1 cellular context compared by ENCODE assay signal in the genomic region with DNA sequence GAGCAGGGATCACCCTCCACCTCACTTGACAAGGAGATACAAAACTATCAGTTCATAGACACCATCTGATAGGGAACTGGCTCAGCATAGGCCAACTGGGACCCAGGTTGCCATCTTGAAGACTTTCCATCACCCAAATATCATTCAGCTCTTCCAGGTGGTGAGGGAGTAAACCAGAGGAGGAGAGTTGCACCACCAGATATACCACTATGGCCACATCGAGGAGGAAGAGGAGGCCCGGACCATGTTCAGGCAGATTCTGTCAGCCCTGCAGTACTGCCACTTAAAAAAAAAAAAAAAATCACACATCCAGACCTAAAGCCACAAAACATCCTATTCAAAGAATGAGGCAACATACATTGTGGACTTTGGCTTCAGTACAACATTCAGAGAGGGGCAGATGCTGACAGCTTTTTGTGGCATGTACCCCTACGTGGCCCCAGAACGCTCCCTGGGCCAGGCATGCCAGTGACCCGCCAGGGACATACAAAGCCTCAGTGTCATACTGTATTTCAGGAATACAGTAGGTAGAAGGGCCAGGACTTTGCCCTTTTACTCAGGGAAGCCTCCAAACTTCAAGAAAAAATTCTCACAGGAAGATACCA.
TF ChIP-seq lines count a peak whose summit lies in the region.

No MANE protein-coding gene starts in this region.

TF ChIP-seq in HepG2, 621 proteins besides CTCF, POLR2A, EP300 and RAD21 (continued from another document and continues in another):
- TF ChIP-seq, protein P1, sequence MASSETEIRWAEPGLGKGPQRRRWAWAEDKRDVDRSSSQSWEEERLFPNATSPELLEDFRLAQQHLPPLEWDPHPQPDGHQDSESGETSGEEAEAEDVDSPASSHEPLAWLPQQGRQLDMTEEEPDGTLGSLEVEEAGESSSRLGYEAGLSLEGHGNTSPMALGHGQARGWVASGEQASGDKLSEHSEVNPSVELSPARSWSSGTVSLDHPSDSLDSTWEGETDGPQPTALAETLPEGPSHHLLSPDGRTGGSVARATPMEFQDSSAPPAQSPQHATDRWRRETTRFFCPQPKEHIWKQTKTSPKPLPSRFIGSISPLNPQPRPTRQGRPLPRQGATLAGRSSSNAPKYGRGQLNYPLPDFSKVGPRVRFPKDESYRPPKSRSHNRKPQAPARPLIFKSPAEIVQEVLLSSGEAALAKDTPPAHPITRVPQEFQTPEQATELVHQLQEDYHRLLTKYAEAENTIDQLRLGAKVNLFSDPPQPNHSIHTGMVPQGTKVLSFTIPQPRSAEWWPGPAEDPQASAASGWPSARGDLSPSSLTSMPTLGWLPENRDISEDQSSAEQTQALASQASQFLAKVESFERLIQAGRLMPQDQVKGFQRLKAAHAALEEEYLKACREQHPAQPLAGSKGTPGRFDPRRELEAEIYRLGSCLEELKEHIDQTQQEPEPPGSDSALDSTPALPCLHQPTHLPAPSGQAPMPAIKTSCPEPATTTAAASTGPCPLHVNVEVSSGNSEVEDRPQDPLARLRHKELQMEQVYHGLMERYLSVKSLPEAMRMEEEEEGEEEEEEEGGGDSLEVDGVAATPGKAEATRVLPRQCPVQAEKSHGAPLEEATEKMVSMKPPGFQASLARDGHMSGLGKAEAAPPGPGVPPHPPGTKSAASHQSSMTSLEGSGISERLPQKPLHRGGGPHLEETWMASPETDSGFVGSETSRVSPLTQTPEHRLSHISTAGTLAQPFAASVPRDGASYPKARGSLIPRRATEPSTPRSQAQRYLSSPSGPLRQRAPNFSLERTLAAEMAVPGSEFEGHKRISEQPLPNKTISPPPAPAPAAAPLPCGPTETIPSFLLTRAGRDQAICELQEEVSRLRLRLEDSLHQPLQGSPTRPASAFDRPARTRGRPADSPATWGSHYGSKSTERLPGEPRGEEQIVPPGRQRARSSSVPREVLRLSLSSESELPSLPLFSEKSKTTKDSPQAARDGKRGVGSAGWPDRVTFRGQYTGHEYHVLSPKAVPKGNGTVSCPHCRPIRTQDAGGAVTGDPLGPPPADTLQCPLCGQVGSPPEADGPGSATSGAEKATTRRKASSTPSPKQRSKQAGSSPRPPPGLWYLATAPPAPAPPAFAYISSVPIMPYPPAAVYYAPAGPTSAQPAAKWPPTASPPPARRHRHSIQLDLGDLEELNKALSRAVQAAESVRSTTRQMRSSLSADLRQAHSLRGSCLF (CRISPR knock-in tag; IDR thresholded peaks at IDR 0.05; ENCODE audit: borderline replicate concordance) = no peak
- TF ChIP-seq ZFP36 (IDR thresholded peaks at IDR 0.05; ENCODE audit: borderline replicate concordance, low read depth, low read length, partially characterized antibody) (no peak), ZNF713 (CRISPR knock-in tag; IDR thresholded peaks at IDR 0.05) (no peak), ZNF430 (CRISPR knock-in tag; IDR thresholded peaks at IDR 0.05) (no peak), MEIS2 (CRISPR knock-in tag; IDR thresholded peaks at IDR 0.05) (0 out of 2 replicates have a peak, but pooled peaks have one; percentile 48), ZNF3 (CRISPR knock-in tag; IDR thresholded peaks at IDR 0.05) (no peak), HHEX (CRISPR knock-in tag; IDR thresholded peaks at IDR 0.05) (0 out of 2 replicates have a peak, but pooled peaks have one; percentile 16), SIX1 (CRISPR knock-in tag; IDR thresholded peaks at IDR 0.05; ENCODE audit: borderline replicate concordance) (no peak), ARHGAP35 (CRISPR knock-in tag; IDR thresholded peaks at IDR 0.05; ENCODE audit: borderline replicate concordance) (no peak), ZNF567 (CRISPR knock-in tag; IDR thresholded peaks at IDR 0.05; ENCODE audit: borderline replicate concordance) (no peak), ZNF138 (CRISPR knock-in tag; IDR thresholded peaks at IDR 0.05; ENCODE audit: low read depth) (no peak), ZNF101 (CRISPR knock-in tag; IDR thresholded peaks at IDR 0.05; ENCODE audit: borderline replicate concordance, low read depth) (no peak), ARNTL (CRISPR knock-in tag; IDR thresholded peaks at IDR 0.05) (peak; percentile 73; the same call in 1 of the 2 replicates), ZNF781 (CRISPR knock-in tag; IDR thresholded peaks at IDR 0.05; ENCODE audit: borderline replicate concordance, not compliant biosample characterization) (no peak), ZNF891 (CRISPR knock-in tag; IDR thresholded peaks at IDR 0.05) (no peak), ZNF570 (CRISPR knock-in tag; IDR thresholded peaks at IDR 0.05; ENCODE audit: borderline replicate concordance) (no peak), ZNF282 (IDR thresholded peaks at IDR 0.05; ENCODE audit: partially characterized antibody) (no peak), CENPX (CRISPR knock-in tag; IDR thresholded peaks at IDR 0.05) (no peak), ZNF17 (CRISPR knock-in tag; IDR thresholded peaks at IDR 0.05) (no peak), PHF20 (CRISPR knock-in tag; IDR thresholded peaks at IDR 0.05) (no peak), STAG1 (CRISPR knock-in tag; IDR thresholded peaks at IDR 0.05) (0 out of 2 replicates have a peak, but pooled peaks have one; percentile 8), ZNF598 (CRISPR knock-in tag; IDR thresholded peaks at IDR 0.05; ENCODE audit: borderline replicate concordance) (no peak), ZNF160 (CRISPR knock-in tag; IDR thresholded peaks at IDR 0.05) (no peak), HES4 (CRISPR knock-in tag; IDR thresholded peaks at IDR 0.05; ENCODE audit: borderline replicate concordance) (no peak), CENPT (CRISPR knock-in tag; IDR thresholded peaks at IDR 0.05; ENCODE audit: low read depth) (no peak), FOXK1 (CRISPR knock-in tag; IDR thresholded peaks at IDR 0.05; ENCODE audit: borderline replicate concordance, low read depth) (no peak), FOXP1 (IDR thresholded peaks at IDR 0.05) (no peak), FOXP1 (CRISPR knock-in tag; IDR thresholded peaks at IDR 0.05) (peak; percentile 45; the same call in 1 of the 2 replicates), ZNF556 (CRISPR knock-in tag; IDR thresholded peaks at IDR 0.05; ENCODE audit: borderline replicate concordance) (no peak), GATAD1 (CRISPR knock-in tag; IDR thresholded peaks at IDR 0.05) (no peak), MZF1 (CRISPR knock-in tag; IDR thresholded peaks at IDR 0.05; ENCODE audit: borderline replicate concordance) (no peak), MLLT10 (CRISPR knock-in tag; IDR thresholded peaks at IDR 0.05) (no peak)
- TF ChIP-seq, protein P2, sequence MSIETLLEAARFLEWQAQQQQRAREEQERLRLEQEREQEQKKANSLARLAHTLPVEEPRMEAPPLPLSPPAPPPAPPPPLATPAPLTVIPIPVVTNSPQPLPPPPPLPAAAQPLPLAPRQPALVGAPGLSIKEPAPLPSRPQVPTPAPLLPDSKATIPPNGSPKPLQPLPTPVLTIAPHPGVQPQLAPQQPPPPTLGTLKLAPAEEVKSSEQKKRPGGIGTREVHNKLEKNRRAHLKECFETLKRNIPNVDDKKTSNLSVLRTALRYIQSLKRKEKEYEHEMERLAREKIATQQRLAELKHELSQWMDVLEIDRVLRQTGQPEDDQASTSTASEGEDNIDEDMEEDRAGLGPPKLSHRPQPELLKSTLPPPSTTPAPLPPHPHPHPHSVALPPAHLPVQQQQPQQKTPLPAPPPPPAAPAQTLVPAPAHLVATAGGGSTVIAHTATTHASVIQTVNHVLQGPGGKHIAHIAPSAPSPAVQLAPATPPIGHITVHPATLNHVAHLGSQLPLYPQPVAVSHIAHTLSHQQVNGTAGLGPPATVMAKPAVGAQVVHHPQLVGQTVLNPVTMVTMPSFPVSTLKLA (IDR thresholded peaks at IDR 0.05) = no peak
- TF ChIP-seq, protein P3, sequence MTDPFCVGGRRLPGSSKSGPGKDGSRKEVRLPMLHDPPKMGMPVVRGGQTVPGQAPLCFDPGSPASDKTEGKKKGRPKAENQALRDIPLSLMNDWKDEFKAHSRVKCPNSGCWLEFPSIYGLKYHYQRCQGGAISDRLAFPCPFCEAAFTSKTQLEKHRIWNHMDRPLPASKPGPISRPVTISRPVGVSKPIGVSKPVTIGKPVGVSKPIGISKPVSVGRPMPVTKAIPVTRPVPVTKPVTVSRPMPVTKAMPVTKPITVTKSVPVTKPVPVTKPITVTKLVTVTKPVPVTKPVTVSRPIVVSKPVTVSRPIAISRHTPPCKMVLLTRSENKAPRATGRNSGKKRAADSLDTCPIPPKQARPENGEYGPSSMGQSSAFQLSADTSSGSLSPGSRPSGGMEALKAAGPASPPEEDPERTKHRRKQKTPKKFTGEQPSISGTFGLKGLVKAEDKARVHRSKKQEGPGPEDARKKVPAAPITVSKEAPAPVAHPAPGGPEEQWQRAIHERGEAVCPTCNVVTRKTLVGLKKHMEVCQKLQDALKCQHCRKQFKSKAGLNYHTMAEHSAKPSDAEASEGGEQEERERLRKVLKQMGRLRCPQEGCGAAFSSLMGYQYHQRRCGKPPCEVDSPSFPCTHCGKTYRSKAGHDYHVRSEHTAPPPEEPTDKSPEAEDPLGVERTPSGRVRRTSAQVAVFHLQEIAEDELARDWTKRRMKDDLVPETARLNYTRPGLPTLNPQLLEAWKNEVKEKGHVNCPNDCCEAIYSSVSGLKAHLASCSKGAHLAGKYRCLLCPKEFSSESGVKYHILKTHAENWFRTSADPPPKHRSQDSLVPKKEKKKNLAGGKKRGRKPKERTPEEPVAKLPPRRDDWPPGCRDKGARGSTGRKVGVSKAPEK (CRISPR knock-in tag; IDR thresholded peaks at IDR 0.05; ENCODE audit: borderline replicate concordance) = no peak
- TF ChIP-seq, protein P4, sequence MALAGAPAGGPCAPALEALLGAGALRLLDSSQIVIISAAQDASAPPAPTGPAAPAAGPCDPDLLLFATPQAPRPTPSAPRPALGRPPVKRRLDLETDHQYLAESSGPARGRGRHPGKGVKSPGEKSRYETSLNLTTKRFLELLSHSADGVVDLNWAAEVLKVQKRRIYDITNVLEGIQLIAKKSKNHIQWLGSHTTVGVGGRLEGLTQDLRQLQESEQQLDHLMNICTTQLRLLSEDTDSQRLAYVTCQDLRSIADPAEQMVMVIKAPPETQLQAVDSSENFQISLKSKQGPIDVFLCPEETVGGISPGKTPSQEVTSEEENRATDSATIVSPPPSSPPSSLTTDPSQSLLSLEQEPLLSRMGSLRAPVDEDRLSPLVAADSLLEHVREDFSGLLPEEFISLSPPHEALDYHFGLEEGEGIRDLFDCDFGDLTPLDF (CRISPR knock-in tag; IDR thresholded peaks at IDR 0.05) = no peak
- TF ChIP-seq, protein P5, sequence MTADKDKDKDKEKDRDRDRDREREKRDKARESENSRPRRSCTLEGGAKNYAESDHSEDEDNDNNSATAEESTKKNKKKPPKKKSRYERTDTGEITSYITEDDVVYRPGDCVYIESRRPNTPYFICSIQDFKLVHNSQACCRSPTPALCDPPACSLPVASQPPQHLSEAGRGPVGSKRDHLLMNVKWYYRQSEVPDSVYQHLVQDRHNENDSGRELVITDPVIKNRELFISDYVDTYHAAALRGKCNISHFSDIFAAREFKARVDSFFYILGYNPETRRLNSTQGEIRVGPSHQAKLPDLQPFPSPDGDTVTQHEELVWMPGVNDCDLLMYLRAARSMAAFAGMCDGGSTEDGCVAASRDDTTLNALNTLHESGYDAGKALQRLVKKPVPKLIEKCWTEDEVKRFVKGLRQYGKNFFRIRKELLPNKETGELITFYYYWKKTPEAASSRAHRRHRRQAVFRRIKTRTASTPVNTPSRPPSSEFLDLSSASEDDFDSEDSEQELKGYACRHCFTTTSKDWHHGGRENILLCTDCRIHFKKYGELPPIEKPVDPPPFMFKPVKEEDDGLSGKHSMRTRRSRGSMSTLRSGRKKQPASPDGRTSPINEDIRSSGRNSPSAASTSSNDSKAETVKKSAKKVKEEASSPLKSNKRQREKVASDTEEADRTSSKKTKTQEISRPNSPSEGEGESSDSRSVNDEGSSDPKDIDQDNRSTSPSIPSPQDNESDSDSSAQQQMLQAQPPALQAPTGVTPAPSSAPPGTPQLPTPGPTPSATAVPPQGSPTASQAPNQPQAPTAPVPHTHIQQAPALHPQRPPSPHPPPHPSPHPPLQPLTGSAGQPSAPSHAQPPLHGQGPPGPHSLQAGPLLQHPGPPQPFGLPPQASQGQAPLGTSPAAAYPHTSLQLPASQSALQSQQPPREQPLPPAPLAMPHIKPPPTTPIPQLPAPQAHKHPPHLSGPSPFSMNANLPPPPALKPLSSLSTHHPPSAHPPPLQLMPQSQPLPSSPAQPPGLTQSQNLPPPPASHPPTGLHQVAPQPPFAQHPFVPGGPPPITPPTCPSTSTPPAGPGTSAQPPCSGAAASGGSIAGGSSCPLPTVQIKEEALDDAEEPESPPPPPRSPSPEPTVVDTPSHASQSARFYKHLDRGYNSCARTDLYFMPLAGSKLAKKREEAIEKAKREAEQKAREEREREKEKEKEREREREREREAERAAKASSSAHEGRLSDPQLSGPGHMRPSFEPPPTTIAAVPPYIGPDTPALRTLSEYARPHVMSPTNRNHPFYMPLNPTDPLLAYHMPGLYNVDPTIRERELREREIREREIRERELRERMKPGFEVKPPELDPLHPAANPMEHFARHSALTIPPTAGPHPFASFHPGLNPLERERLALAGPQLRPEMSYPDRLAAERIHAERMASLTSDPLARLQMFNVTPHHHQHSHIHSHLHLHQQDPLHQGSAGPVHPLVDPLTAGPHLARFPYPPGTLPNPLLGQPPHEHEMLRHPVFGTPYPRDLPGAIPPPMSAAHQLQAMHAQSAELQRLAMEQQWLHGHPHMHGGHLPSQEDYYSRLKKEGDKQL (CRISPR knock-in tag; IDR thresholded peaks at IDR 0.05; ENCODE audit: low read depth) = no peak
- TF ChIP-seq, protein P6, sequence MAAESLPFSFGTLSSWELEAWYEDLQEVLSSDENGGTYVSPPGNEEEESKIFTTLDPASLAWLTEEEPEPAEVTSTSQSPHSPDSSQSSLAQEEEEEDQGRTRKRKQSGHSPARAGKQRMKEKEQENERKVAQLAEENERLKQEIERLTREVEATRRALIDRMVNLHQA (CRISPR knock-in tag; IDR thresholded peaks at IDR 0.05) = no peak
- TF ChIP-seq, protein P7, sequence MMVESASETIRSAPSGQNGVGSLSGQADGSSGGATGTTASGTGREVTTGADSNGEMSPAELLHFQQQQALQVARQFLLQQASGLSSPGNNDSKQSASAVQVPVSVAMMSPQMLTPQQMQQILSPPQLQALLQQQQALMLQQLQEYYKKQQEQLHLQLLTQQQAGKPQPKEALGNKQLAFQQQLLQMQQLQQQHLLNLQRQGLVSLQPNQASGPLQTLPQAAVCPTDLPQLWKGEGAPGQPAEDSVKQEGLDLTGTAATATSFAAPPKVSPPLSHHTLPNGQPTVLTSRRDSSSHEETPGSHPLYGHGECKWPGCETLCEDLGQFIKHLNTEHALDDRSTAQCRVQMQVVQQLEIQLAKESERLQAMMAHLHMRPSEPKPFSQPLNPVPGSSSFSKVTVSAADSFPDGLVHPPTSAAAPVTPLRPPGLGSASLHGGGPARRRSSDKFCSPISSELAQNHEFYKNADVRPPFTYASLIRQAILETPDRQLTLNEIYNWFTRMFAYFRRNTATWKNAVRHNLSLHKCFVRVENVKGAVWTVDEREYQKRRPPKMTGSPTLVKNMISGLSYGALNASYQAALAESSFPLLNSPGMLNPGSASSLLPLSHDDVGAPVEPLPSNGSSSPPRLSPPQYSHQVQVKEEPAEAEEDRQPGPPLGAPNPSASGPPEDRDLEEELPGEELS (CRISPR knock-in tag; IDR thresholded peaks at IDR 0.05) = peak; percentile 51; the same call in 1 of the 2 replicates
